In genomic region chr9:114146735-114147134, GRCh38 we compare ENCODE assay signal across 1 cellular context.
TF ChIP-seq lines count a peak whose summit lies in the region.

No MANE protein-coding gene starts in this region.

TF ChIP-seq in HepG2, 621 proteins besides CTCF, POLR2A, EP300 and RAD21 (continued from another document):
- no peak for TF ChIP-seq TFAP4 (IDR thresholded peaks at IDR 0.05; ENCODE audit: borderline replicate concordance, low read depth)
- no peak for TF ChIP-seq PHF8 (CRISPR knock-in tag; IDR thresholded peaks at IDR 0.05)
- TF ChIP-seq ZMYM3 (CRISPR knock-in tag; IDR thresholded peaks at IDR 0.05), result 0 out of 2 replicates have a peak, but pooled peaks have one; percentile 24
